ENCODE assay signal across 8 cellular contexts in the genomic region with DNA sequence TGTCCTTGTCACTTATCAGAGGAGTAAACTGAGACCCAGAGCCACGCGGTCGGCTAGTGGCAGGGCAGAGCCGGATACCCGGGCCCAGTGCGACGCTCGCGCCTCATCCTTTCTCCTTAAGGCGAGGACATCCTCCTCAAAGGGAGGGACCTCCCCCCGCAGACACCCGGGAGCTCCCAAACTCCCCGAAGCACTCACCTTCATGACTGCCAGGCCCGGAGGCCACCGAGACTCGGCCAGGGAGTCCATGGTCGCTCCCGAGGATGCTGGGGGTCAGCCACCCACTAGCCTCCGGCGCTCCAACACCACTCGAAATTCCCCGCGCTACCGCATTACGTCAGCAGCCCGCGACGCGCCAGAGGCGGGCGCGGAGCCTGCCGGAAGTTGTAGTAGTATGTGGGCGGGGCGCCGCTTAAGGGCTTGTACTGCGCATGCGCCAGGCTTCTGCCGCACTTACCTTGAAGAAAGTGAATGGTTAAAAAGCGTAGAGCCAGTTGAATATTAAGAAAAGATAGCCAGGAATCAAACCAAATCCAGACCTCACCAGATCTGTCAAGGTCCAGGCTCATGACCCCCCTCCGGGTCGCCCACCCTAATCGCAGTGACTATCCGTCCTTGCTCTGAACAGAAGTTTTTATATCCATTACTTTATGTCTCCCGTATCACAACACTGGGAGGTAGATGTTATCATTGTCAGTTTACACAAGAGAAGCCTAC. TPM values are rescaled to one million over a fixed set of nuclear protein-coding genes. Genes with fewer than 3 reads are reported as not detected.
DNase-seq lines count a peak whose midpoint lies in the region; ATAC-seq and TF ChIP-seq lines count a peak whose summit lies in the region.

A gene with protein sequence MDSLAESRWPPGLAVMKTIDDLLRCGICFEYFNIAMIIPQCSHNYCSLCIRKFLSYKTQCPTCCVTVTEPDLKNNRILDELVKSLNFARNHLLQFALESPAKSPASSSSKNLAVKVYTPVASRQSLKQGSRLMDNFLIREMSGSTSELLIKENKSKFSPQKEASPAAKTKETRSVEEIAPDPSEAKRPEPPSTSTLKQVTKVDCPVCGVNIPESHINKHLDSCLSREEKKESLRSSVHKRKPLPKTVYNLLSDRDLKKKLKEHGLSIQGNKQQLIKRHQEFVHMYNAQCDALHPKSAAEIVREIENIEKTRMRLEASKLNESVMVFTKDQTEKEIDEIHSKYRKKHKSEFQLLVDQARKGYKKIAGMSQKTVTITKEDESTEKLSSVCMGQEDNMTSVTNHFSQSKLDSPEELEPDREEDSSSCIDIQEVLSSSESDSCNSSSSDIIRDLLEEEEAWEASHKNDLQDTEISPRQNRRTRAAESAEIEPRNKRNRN (minus strand): TSS at position 336 of the 717 bp plus-strand sequence. CDS start 87 bp downstream, at position 249.

- DNase-seq in GM04504 (ENCODE audit: low read depth): peak; percentile 62
- DNase-seq in HFF-Myc (ENCODE audit: extremely low read depth, low read depth): peak; percentile 61
- DNase-seq in MV-4-11 (lab: John Stamatoyannopoulos, UW): peak; percentile 83
- DNase-seq in SK-N-DZ (ENCODE audit: low spot score): peak; percentile 97
- DNase-seq in activated naive CD4-positive, alpha-beta T cell treated with Interleukin-2 at 50 U/mL for 16 hours: peak; percentile 92
- peak; percentile 67 for DNase-seq in non-pigmented ciliary epithelial cell (ENCODE audit: low read depth)
- DNase-seq in superior temporal gyrus (ENCODE audit: extremely low spot score): peak; percentile 92

- peaks cover 3 to 20% (median 6%) of the 10 kb centered on the region in 3 donors for H3K4me1 ChIP-seq in gastroesophageal sphincter

- ATAC-seq in gastroesophageal sphincter: peak; percentile 98

- TF ChIP-seq POLR2A in gastroesophageal sphincter (IDR thresholded peaks at IDR 0.05): no peak

- peaks cover 2% of the 10 kb centered on the region for H3K27me3 ChIP-seq in gastroesophageal sphincter

- WGBS in gastroesophageal sphincter (ENCODE audit: low coverage in 1 of 2), 2 donors: 0% methylated on average over 3 to 17 of the region's 45 CpGs

- H3K9me3 ChIP-seq in gastroesophageal sphincter: no peaks in the 10 kb centered on the region

- H3K36me3 ChIP-seq in gastroesophageal sphincter: peaks cover 0 to 4% of the 10 kb centered on the region in 2 donors

- TF ChIP-seq CTCF in HFF-Myc (IDR thresholded peaks at IDR 0.05; ENCODE audit: low read depth, low read length, missing control alignments): no peak
- no peak for TF ChIP-seq CTCF in gastroesophageal sphincter (IDR thresholded peaks at IDR 0.05)

- H3K4me3 ChIP-seq in HFF-Myc (replicated peaks; ENCODE audit: low read depth, low read length) (peak within 1 kb of the TSS; percentile 90), gastroesophageal sphincter (peak within 1 kb of the TSS; percentile 67 to 99)

- no peak for TF ChIP-seq EP300 in gastroesophageal sphincter (IDR thresholded peaks at IDR 0.05)

- H3K27ac ChIP-seq in gastroesophageal sphincter: peak within 1 kb of the TSS; percentile 56 to 82 (median 80)

RNA-seq across cellular contexts. Expression of the gene that starts here (rescaled TPM):
- 23.2 and 24.5 TPM in 2 replicates for polyA plus RNA-seq in SK-N-DZ (2014; cell fraction: cytosol; rRNA removed)
- 39.4 and 43.3 TPM in 2 replicates for polyA plus RNA-seq in SK-N-DZ (2014; cell fraction: nucleus; rRNA removed)
- 1 to 10 TPM; 5.7 to 7.8 (median 6.6) TPM for total RNA-seq in gastroesophageal sphincter

Comparison
In these comparisons a context has a peak if more than half of its experiments do, and no peak if none do; other contexts are left out.
1. Peak in every context shown above with its lines: DNase-seq, ATAC-seq, H3K4me3 ChIP-seq and H3K27ac ChIP-seq.